ENCODE assay signal across 17 cellular contexts in genomic region chr7:35878356-35878755, GRCh38.
DNase-seq lines count a peak whose midpoint lies in the region; ATAC-seq, FAIRE-seq and TF ChIP-seq lines count a peak whose summit lies in the region.
"Had no signal": no experiment of that assay in that cellular context is flagged by ENCODE, and none has a peak within 500 bp of the region (broad histone marks: within the 10 kb centered on the region; RNA-seq: fewer than 3 reads in every experiment).

No MANE protein-coding gene starts in this region.

- no TSS peak for BruUV-seq in IMR-90 (replicated peaks; lab: Mats Ljungman, UMichigan)

- peaks cover 23 to 61% of the 10 kb centered on the region in 2 donors for H3K36me3 Mint-ChIP-seq in CD4-positive, alpha-beta memory T cell

- H3K27me3 Mint-ChIP-seq in CD4-positive, alpha-beta memory T cell, result no peaks in the 10 kb centered on the region
- H3K27me3 Mint-ChIP-seq: activated B cell treated with CpG ODN at 0.5 μM for 24 hours; activated CD4-positive, alpha-beta memory T cell treated with anti-CD3 and anti-CD28 coated beads, Interleukin-2, amount 10 ng/mL, durations not matched to agents 7 days and 5 days had no signal

- no peak overlapping the region for H3K4me3 ChIP-seq in CD4-positive, alpha-beta memory T cell (ENCODE audit: low read length in 2 of 2)
- H3K4me3 ChIP-seq in IMR-90 (ENCODE audit: insufficient read depth, low read depth, low read length) (no peak overlapping the region), fibroblast of lung (replicated peaks in 1 of 4; ENCODE audit: control extremely low read depth in 1 of 4, insufficient read depth in 1 of 4, low read depth in 3 of 4, low read length in 4 of 4) (no peak overlapping the region), colonic mucosa (no peak overlapping the region)
- H3K4me3 ChIP-seq: uterus had no signal

- no peak overlapping the region for H2AK9ac ChIP-seq in IMR-90 (replicated peaks; ENCODE audit: low read depth, low read length, poor library complexity)

- no peak for FAIRE-seq in HTR-8/SVneo (lab: Jason Lieb, UNC)

- POLR2A ChIA-PET in CD4-positive, alpha-beta memory T cell (lab: Charles Lee; ENCODE audit: partially characterized antibody), result interaction anchor here (1.1 kb wide), 1 partner anchor 76 kb away, joined by 3 read pairs; no protein-coding TSS in a partner anchor
- POLR2A ChIA-PET in IMR-90 (lab: Charles Lee; ENCODE audit: unreplicated experiment), result no interaction called here

- H2AK5ac ChIP-seq in IMR-90 (ENCODE audit: low read depth, low read length), result no peak overlapping the region

- peaks cover 4 to 11% (median 8%) of the 10 kb centered on the region in 4 donors for H3K4me1 Mint-ChIP-seq in CD4-positive, alpha-beta memory T cell
- H3K4me1 Mint-ChIP-seq: activated B cell treated with CpG ODN at 0.5 μM for 24 hours; activated CD4-positive, alpha-beta memory T cell treated with anti-CD3 and anti-CD28 coated beads, Interleukin-2, amount 10 ng/mL, durations not matched to agents 7 days and 5 days had no signal

- no peak overlapping the region for H4K91ac ChIP-seq in IMR-90 (ENCODE audit: insufficient read depth, low read depth, low read length)

- in situ Hi-C loops in IMR-90 (cut with MboI; ENCODE audit: low sequenced_read_pairs), result no loop called here

- peak overlapping the region; percentile 50; the same call in 1 of the 2 replicates for H3K18ac ChIP-seq in IMR-90 (ENCODE audit: low read depth, low read length)

- no peak overlapping the region for H3K4me3 Mint-ChIP-seq in CD4-positive, alpha-beta memory T cell
- H3K4me3 Mint-ChIP-seq: activated B cell treated with CpG ODN at 0.5 μM for 24 hours; activated CD4-positive, alpha-beta memory T cell treated with anti-CD3 and anti-CD28 coated beads, Interleukin-2, amount 10 ng/mL, durations not matched to agents 7 days and 5 days had no signal

- no peaks in the 10 kb centered on the region for H3K4me1 ChIP-seq in CD4-positive, alpha-beta memory T cell (ENCODE audit: insufficient read depth, low read length)
- H3K4me1 ChIP-seq in IMR-90 (ENCODE audit: control insufficient read depth, insufficient read depth, low read length) (peaks cover 8% of the 10 kb centered on the region), fibroblast of lung (ENCODE audit: control insufficient read depth, extremely low read depth, insufficient read depth, low read length) (no peaks in the 10 kb centered on the region), colonic mucosa (peaks cover 3% of the 10 kb centered on the region)
- H3K4me1 ChIP-seq: uterus had no signal

- no peak overlapping the region for H2BK20ac ChIP-seq in IMR-90 (ENCODE audit: low read depth, low read length)

- no peaks in the 10 kb centered on the region for H3K79me2 ChIP-seq in fibroblast of lung (ENCODE audit: control insufficient read depth, insufficient read depth, low read length)

- intact Hi-C loops in CD4-positive, alpha-beta memory T cell (cut with micrococcal nuclease), result no loop called here
- intact Hi-C loops in IMR-90 (cut with micrococcal nuclease) (loop anchor here (5.0 kb wide), 1 partner anchor 76 kb away; the partner anchor contains the start of gene SEPTIN7), colonic mucosa (cut with DNase I) (no loop called here)

- H3K4me2 ChIP-seq in IMR-90 (ENCODE audit: low read depth, low read length) (peak overlapping the region; percentile 30; the same call in 1 of the 2 replicates), fibroblast of lung (ENCODE audit: extremely low read depth, insufficient read depth, low read length) (no peak overlapping the region)

- peak overlapping the region; percentile 79 for H3K23ac ChIP-seq in IMR-90 (ENCODE audit: low read depth, low read length)

- H2BK5ac ChIP-seq in IMR-90 (ENCODE audit: low read depth, low read length, poor library complexity, severe bottlenecking), result peak overlapping the region; percentile 65

- H3K56ac ChIP-seq in IMR-90 (ENCODE audit: extremely low read depth, insufficient read depth, low read length), result no peak overlapping the region

- TF ChIP-seq RAD21 in IMR-90 (IDR thresholded peaks at IDR 0.05; ENCODE audit: low read length), result no peak

- peaks cover 7% of the 10 kb centered on the region for H3K9me1 ChIP-seq in IMR-90 (ENCODE audit: insufficient read depth, low read length)

- dilution Hi-C loops in IMR-90 (cut with HindIII; ENCODE audit: low sequenced_read_pairs, unreplicated experiment), result no loop called here

- no peaks in the 10 kb centered on the region for H3K27me3 ChIP-seq in CD4-positive, alpha-beta memory T cell (ENCODE audit: insufficient read depth, low read length)
- H3K27me3 ChIP-seq in IMR-90 (ENCODE audit: control insufficient read depth, insufficient read depth, low read length), result no peaks in the 10 kb centered on the region
- H3K27me3 ChIP-seq in fibroblast of lung (ENCODE audit: control insufficient read depth, insufficient read depth, low read length), result no peaks in the 10 kb centered on the region
- H3K27me3 ChIP-seq in colonic mucosa, result no peaks in the 10 kb centered on the region
- H3K27me3 ChIP-seq: foreskin keratinocyte, uterus had no signal

- H4K20me1 ChIP-seq in IMR-90 (ENCODE audit: insufficient read depth, low read length) (peaks cover 3% of the 10 kb centered on the region; the same call in 1 of the 2 replicates), fibroblast of lung (ENCODE audit: control insufficient read depth, extremely low read depth, insufficient read depth, low read length) (no peaks in the 10 kb centered on the region)

- ATAC-seq in IMR-90 (ENCODE audit: low read depth), result peak; percentile 43; the same call in 1 of the 2 replicates
- ATAC-seq: foreskin keratinocyte had no signal

- H3K14ac ChIP-seq in IMR-90 (replicated peaks; ENCODE audit: low read depth, low read length), result peak overlapping the region; percentile 68; the same call in 1 of the 2 replicates

- TF ChIP-seq CTCF in IMR-90 (conservative IDR thresholded peaks at IDR 0.05; ENCODE audit: low read depth, low read length) (no peak), fibroblast of lung (conservative IDR thresholded peaks at IDR 0.05 in 1 of 2, IDR thresholded peaks at IDR 0.05 in 1 of 2; ENCODE audit: low read depth in 1 of 2, low read length in 2 of 2) (no peak), colonic mucosa (IDR thresholded peaks at IDR 0.05) (no peak)

- H3K9me3 ChIP-seq in CD4-positive, alpha-beta memory T cell (ENCODE audit: control insufficient read depth in 1 of 2, low read length in 2 of 2), result no peaks in the 10 kb centered on the region
- H3K9me3 ChIP-seq in IMR-90 (ENCODE audit: control insufficient read depth, insufficient read depth, low read length) (no peaks in the 10 kb centered on the region), fibroblast of lung (ENCODE audit: control insufficient read depth, insufficient read depth, low read depth, low read length) (no peaks in the 10 kb centered on the region), colonic mucosa (no peaks in the 10 kb centered on the region)
- H3K9me3 ChIP-seq: uterus had no signal

- no peak for DNase-seq in CD4-positive, alpha-beta memory T cell
- peak; percentile 55 for DNase-seq in IMR-90
- DNase-seq in fibroblast of lung (ENCODE audit: low read depth in 2 of 2), result peak; percentile 9 to 34
- peak; percentile 3 for DNase-seq in non-pigmented ciliary epithelial cell (ENCODE audit: low read depth)
- DNase-seq in HTR-8/SVneo (ENCODE audit: insufficient read length, low spot score), result no peak
- no peak for DNase-seq in SHP77 treated with DMSO at 0.1 percent for 48 hours (lab: John Stamatoyannopoulos, UW)
- DNase-seq in globus pallidus (ENCODE audit: low spot score), result no peak
- no peak for DNase-seq in colonic mucosa
- DNase-seq: activated B cell treated with CpG ODN at 0.5 μM for 24 hours; activated CD4-positive, alpha-beta memory T cell treated with anti-CD3 and anti-CD28 coated beads, Interleukin-2, amount 10 ng/mL, durations not matched to agents 7 days and 5 days; activated naive CD4-positive, alpha-beta T cell treated with anti-CD3 and anti-CD28 coated beads, Interleukin-2, amount 50 U/mL, for 16 hours; foreskin keratinocyte; mesendoderm; NCI-H1417; NCI-H526; SHP77; uterus had no signal

- CTCF ChIA-PET in CD4-positive, alpha-beta memory T cell (lab: Charles Lee; ENCODE audit: partially characterized antibody), result no interaction called here
- CTCF ChIA-PET in IMR-90 (lab: Yijun Ruan, JAX), result no interaction called here

- H2AFZ ChIP-seq in IMR-90 (replicated peaks; ENCODE audit: low read length, poor library complexity) (no peak overlapping the region), fibroblast of lung (ENCODE audit: low read length) (no peak overlapping the region)

- peaks cover 15% of the 10 kb centered on the region for H3K36me3 ChIP-seq in CD4-positive, alpha-beta memory T cell (ENCODE audit: insufficient read depth, low read length)
- H3K36me3 ChIP-seq in IMR-90 (ENCODE audit: control insufficient read depth, insufficient read depth, low read length) (0 out of 2 replicates have a peak, but pooled peaks cover 3% of the 10 kb centered on the region), fibroblast of lung (ENCODE audit: control insufficient read depth, insufficient read depth, low read length) (no peaks in the 10 kb centered on the region), colonic mucosa (no peaks in the 10 kb centered on the region)
- H3K36me3 ChIP-seq: uterus had no signal

- H4K5ac ChIP-seq in IMR-90 (ENCODE audit: low read depth, low read length), result no peak overlapping the region

- no peak for TF ChIP-seq POLR2A in IMR-90 (IDR thresholded peaks at IDR 0.05; ENCODE audit: low read depth, low read length)

- H3K27ac ChIP-seq in CD4-positive, alpha-beta memory T cell (ENCODE audit: low read depth, low read length), result no peak overlapping the region
- H3K27ac ChIP-seq in IMR-90 (ENCODE audit: insufficient read depth, low read length) (no peak overlapping the region), fibroblast of lung (ENCODE audit: insufficient read depth, low read length) (no peak overlapping the region), colonic mucosa (no peak overlapping the region)
- H3K27ac ChIP-seq: foreskin keratinocyte, uterus had no signal

- 0 out of 2 replicates have a peak overlapping the region, but pooled peaks have one; percentile 14 for H2BK120ac ChIP-seq in IMR-90 (ENCODE audit: low read depth, low read length)

- peak overlapping the region in 1 of 2 experiments; percentile 44; a peak in 1 of 4 replicates for H4K8ac ChIP-seq in IMR-90 (ENCODE audit: low read depth in 2 of 2, low read length in 2 of 2)

- no peak overlapping the region for H2BK15ac ChIP-seq in IMR-90 (ENCODE audit: low read depth, low read length)

- H3K27ac Mint-ChIP-seq in CD4-positive, alpha-beta memory T cell, result peak overlapping the region in 4 of 7 donors; percentile 48 to 68 (median 60)
- H3K27ac Mint-ChIP-seq: activated CD4-positive, alpha-beta memory T cell treated with anti-CD3 and anti-CD28 coated beads, Interleukin-2, amount 10 ng/mL, durations not matched to agents 7 days and 5 days had no signal

- H3K79me1 ChIP-seq in IMR-90 (ENCODE audit: low read depth in 1 of 2, low read length in 2 of 2), result peaks cover 12 to 30% of the 10 kb centered on the region in 2 experiments

- H3K9me3 Mint-ChIP-seq in CD4-positive, alpha-beta memory T cell, result no peaks in the 10 kb centered on the region
- H3K9me3 Mint-ChIP-seq: activated B cell treated with CpG ODN at 0.5 μM for 24 hours; activated CD4-positive, alpha-beta memory T cell treated with anti-CD3 and anti-CD28 coated beads, Interleukin-2, amount 10 ng/mL, durations not matched to agents 7 days and 5 days had no signal

- peak overlapping the region; percentile 36; the same call in 1 of the 2 replicates for H3K4ac ChIP-seq in IMR-90 (ENCODE audit: low read depth, low read length)

- WGBS in IMR-90 (ENCODE audit: extremely low coverage in 2 of 2, insufficient read length in 1 of 2), 2 experiments, result no CpG with 5 or more reads among the region's 1 CpG

- H3K9ac ChIP-seq in IMR-90 (ENCODE audit: low read depth, low read length) (no peak overlapping the region), fibroblast of lung (ENCODE audit: insufficient read depth, low read length) (no peak overlapping the region), colonic mucosa (ENCODE audit: low read depth in 2 of 2, low read length in 2 of 2) (no peak overlapping the region)

Comparison
In these comparisons a context has a peak if more than half of its experiments do, and no peak if none do; other contexts are left out.
1. DNase-seq: peak in IMR-90 (single experiment), fibroblast of lung (2 of 2) and non-pigmented ciliary epithelial cell (single experiment); none in CD4-positive, alpha-beta memory T cell (0 of 5), HTR-8/SVneo (single experiment), SHP77 treated with DMSO at 0.1 percent for 48 hours (single experiment), globus pallidus (single experiment) and colonic mucosa (single experiment).